Comparison of ENCODE assay signal across 8 cellular contexts in the genomic region with DNA sequence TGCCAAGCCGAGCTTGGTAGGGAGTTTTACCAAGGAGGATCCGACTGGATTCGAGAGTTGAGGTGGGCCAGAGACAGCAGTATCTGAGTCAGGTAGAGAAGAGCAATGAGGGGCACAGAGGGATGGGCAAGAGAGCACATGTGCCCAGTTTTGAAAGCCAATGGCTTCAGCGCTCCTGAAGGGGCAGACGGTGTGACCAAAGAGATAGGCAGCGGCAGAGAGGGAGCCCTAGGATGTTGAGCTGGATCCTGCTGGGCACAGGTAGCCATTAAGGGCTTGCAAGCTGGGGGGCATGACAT. TPM values are rescaled to one million over a fixed set of nuclear protein-coding genes. Genes with fewer than 3 reads are reported as not detected.
DNase-seq lines count a peak whose midpoint lies in the region; ATAC-seq and TF ChIP-seq lines count a peak whose summit lies in the region.

No MANE protein-coding gene starts in this region.

- H3K36me3 ChIP-seq in BLaER1 treated with 17β-estradiol and CSF1 and Interleukin-3, amounts not matched to agents 10 nM and 100 nM, result no peaks in the 10 kb centered on the region

- peaks cover 0 to 36% (median 0%) of the 10 kb centered on the region in 11 experiments; a peak in 4 of 22 replicates for H4K20me1 ChIP-seq in BLaER1 treated with 17β-estradiol and CSF1 and Interleukin-3, amounts not matched to agents 10 nM and 100 nM

- peaks cover 9% of the 10 kb centered on the region for H3K36me3 Mint-ChIP-seq in nephron (ENCODE audit: low read depth)
- no peaks in the 10 kb centered on the region for H3K36me3 Mint-ChIP-seq in activated CD4-positive, alpha-beta memory T cell treated with anti-CD3 and anti-CD28 coated beads for 36 hours

- TF ChIP-seq CTCF in LNCaP clone FGC (IDR thresholded peaks at IDR 0.05; ENCODE audit: control insufficient read depth, extremely low read depth, insufficient read depth) (no peak), epithelial cell of proximal tubule (conservative IDR thresholded peaks at IDR 0.05; ENCODE audit: low read depth, low read length) (no peak), nephron (IDR thresholded peaks at IDR 0.05; ENCODE audit: unreplicated experiment in 3 of 3) (no peak)

- H3K27ac Mint-ChIP-seq in nephron, result peak overlapping the region; percentile 86 to 92 (median 91)
- H3K27ac Mint-ChIP-seq in activated CD4-positive, alpha-beta memory T cell treated with anti-CD3 and anti-CD28 coated beads for 36 hours, result no peak overlapping the region

- peak overlapping the region; percentile 79 to 88 (median 88) for H3K4me3 Mint-ChIP-seq in nephron
- H3K4me3 Mint-ChIP-seq in activated CD4-positive, alpha-beta memory T cell treated with anti-CD3 and anti-CD28 coated beads for 36 hours, result no peak overlapping the region

- H3K4me1 ChIP-seq in BLaER1 treated with 17β-estradiol and CSF1 and Interleukin-3, amounts not matched to agents 10 nM and 100 nM, result peaks cover 15 to 59% (median 54%) of the 10 kb centered on the region in 10 experiments

- POLR2A ChIA-PET in activated CD4-positive, alpha-beta memory T cell treated with anti-CD3 and anti-CD28 coated beads for 36 hours (lab: Charles Lee), result no interaction called here

- H3K9ac ChIP-seq in BLaER1 treated with 17β-estradiol and CSF1 and Interleukin-3, amounts not matched to agents 10 nM and 100 nM, result peak overlapping the region in 4 of 11 experiments; percentile 64 to 75 (median 70); a peak in 8 of 22 replicates

- peaks cover 14% of the 10 kb centered on the region for H3K27me3 Mint-ChIP-seq in nephron (ENCODE audit: low read depth)
- H3K27me3 Mint-ChIP-seq in activated CD4-positive, alpha-beta memory T cell treated with anti-CD3 and anti-CD28 coated beads for 36 hours, result peaks cover 8% of the 10 kb centered on the region

- H3K9me3 Mint-ChIP-seq in nephron, result no peaks in the 10 kb centered on the region
- no peaks in the 10 kb centered on the region for H3K9me3 Mint-ChIP-seq in activated CD4-positive, alpha-beta memory T cell treated with anti-CD3 and anti-CD28 coated beads for 36 hours

- peaks cover 34% of the 10 kb centered on the region for H3K4me1 Mint-ChIP-seq in nephron
- H3K4me1 Mint-ChIP-seq in activated CD4-positive, alpha-beta memory T cell treated with anti-CD3 and anti-CD28 coated beads for 36 hours (ENCODE audit: low read depth), result peaks cover 4% of the 10 kb centered on the region

- no peaks in the 10 kb centered on the region for H3K9me3 ChIP-seq in BLaER1 treated with 17β-estradiol and CSF1 and Interleukin-3, amounts not matched to agents 10 nM and 100 nM (replicated peaks in 1 of 11)

- peaks cover 0 to 8% (median 0%) of the 10 kb centered on the region in 11 experiments; a peak in 3 of 22 replicates for H3K27me3 ChIP-seq in BLaER1 treated with 17β-estradiol and CSF1 and Interleukin-3, amounts not matched to agents 10 nM and 100 nM

- H3K4me3 ChIP-seq in BLaER1 treated with 17β-estradiol and CSF1 and Interleukin-3, amounts not matched to agents 10 nM and 100 nM, result peak overlapping the region in 1 of 10 experiments; percentile 53; a peak in 1 of 20 replicates
- peak overlapping the region; percentile 54; the same call in 1 of the 2 replicates for H3K4me3 ChIP-seq in LNCaP clone FGC (ENCODE audit: low read depth, low read length)
- peak overlapping the region; percentile 61 for H3K4me3 ChIP-seq in epithelial cell of proximal tubule (ENCODE audit: low read depth, low read length)

- intact Hi-C loops in activated CD4-positive, alpha-beta memory T cell treated with anti-CD3 and anti-CD28 coated beads for 36 hours (cut with micrococcal nuclease), result no loop called here

- CTCF ChIA-PET in activated CD4-positive, alpha-beta memory T cell treated with anti-CD3 and anti-CD28 coated beads for 36 hours (lab: Charles Lee), result interaction anchor here (1.3 to 8.2 kb wide), 2 partner anchors 15 to 23 kb away, joined by 5 to 76 read pairs; no protein-coding TSS in a partner anchor

- H3K4me2 ChIP-seq in BLaER1 treated with 17β-estradiol and CSF1 and Interleukin-3, amounts not matched to agents 10 nM and 100 nM, result peak overlapping the region in 10 of 11 experiments; percentile 67 to 96 (median 84); a peak in 19 of 22 replicates

- ATAC-seq in HG03108 (IDR thresholded peaks at IDR 0.05; ENCODE audit: unreplicated experiment), result no peak

- DNase-seq in LNCaP clone FGC (ENCODE audit: low read depth), result no peak
- DNase-seq in epithelial cell of proximal tubule (ENCODE audit: low read depth), result no peak
- DNase-seq in germinal center (ENCODE audit: low spot score), result no peak
- DNase-seq in activated CD4-positive, alpha-beta memory T cell treated with anti-CD3 and anti-CD28 coated beads for 36 hours, result no peak
- DNase-seq in OCI-M1 (lab: John Stamatoyannopoulos, UW), result no peak

- H3K27ac ChIP-seq in BLaER1 treated with 17β-estradiol and CSF1 and Interleukin-3, amounts not matched to agents 10 nM and 100 nM, result no peak overlapping the region

RNA-seq across cellular contexts. Expression of a gene that starts 0.9 kb away (rescaled TPM):
- total RNA-seq in epithelial cell of proximal tubule, result 50.0 and 54.6 TPM in 2 replicates
- total RNA-seq in activated CD4-positive, alpha-beta memory T cell treated with anti-CD3 and anti-CD28 coated beads for 36 hours, result under 1 TPM; 0.76 to 0.87 TPM

RNA-seq across cellular contexts. Expression of a gene that starts 45.9 kb away (rescaled TPM):
- 27.2 and 30.6 TPM in 2 replicates for total RNA-seq in epithelial cell of proximal tubule
- 10 to 100 TPM; 54.6 to 55.5 TPM for total RNA-seq in activated CD4-positive, alpha-beta memory T cell treated with anti-CD3 and anti-CD28 coated beads for 36 hours

Comparison
In these comparisons a context has a peak if more than half of its experiments do, and no peak if none do; other contexts are left out.
1. RNA of a gene that starts 0.9 kb away (total RNA-seq): 50.0 to 54.6 TPM in epithelial cell of proximal tubule; 0.76 to 0.87 TPM in activated CD4-positive, alpha-beta memory T cell treated with anti-CD3 and anti-CD28 coated beads for 36 hours; every median in the first group is over 10 times any median in the second.